22 cellular contexts compared by ENCODE assay signal in the genomic region with DNA sequence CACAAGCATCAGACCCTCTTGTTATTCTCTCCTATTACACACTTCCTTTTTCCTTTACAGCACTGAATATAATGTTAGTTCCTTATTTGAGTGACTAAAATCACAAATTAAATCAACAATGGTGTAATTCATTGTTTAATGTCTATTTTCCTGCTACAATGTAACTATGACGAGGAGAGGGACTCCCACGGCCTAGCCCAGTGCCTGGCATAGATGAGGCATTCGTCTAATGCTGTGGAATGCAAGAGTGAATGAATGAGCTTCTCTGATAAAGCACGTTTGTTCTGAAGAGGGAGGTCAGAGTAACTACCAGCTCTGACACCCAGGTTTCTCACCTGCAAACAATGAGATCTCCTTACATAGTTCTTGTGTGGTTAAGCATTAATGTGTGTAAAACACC.
A peak's percentile ranks its signal among the peaks of the same experiment; 100 is the strongest.
DNase-seq lines count a peak whose midpoint lies in the region; ATAC-seq and TF ChIP-seq lines count a peak whose summit lies in the region.
"Had no signal": no experiment of that assay in that cellular context is flagged by ENCODE, and none has a peak within 500 bp of the region (broad histone marks: within the 10 kb centered on the region; RNA-seq: fewer than 3 reads in every experiment).

No MANE protein-coding gene starts in this region.

- H3K9me3 Mint-ChIP-seq in Calu3 (ENCODE audit: low read depth, unreplicated experiment) (no peaks in the 10 kb centered on the region), progenitor cell of endocrine pancreas (ENCODE audit: low read depth) (no peaks in the 10 kb centered on the region)
- H3K9me3 Mint-ChIP-seq: CD4-positive, CD25-positive, alpha-beta regulatory T cell had no signal

- no TSS peak for BruUV-seq in Calu3 (replicated peaks; lab: Mats Ljungman, UMichigan)

- H3K9ac ChIP-seq in Karpas-422 (ENCODE audit: low read length) = no peak overlapping the region
- H3K9ac ChIP-seq: BLaER1 had no signal

- peak overlapping the region; percentile 86 for H3K27ac Mint-ChIP-seq in Calu3 (ENCODE audit: unreplicated experiment)
- H3K27ac Mint-ChIP-seq in progenitor cell of endocrine pancreas = peak overlapping the region; percentile 53
- H3K27ac Mint-ChIP-seq: CD4-positive, CD25-positive, alpha-beta regulatory T cell had no signal

- H3K36me3 Mint-ChIP-seq in Calu3 (ENCODE audit: insufficient read depth, unreplicated experiment) (no peaks in the 10 kb centered on the region), progenitor cell of endocrine pancreas (ENCODE audit: insufficient read depth) (no peaks in the 10 kb centered on the region)
- H3K36me3 Mint-ChIP-seq: CD4-positive, CD25-positive, alpha-beta regulatory T cell had no signal

- peaks cover 16% of the 10 kb centered on the region for H3K4me1 ChIP-seq in Karpas-422 (ENCODE audit: low read length)
- H3K4me1 ChIP-seq: BLaER1, Peyer's patch had no signal

- H3K4me2 ChIP-seq in Karpas-422 (ENCODE audit: low read depth, low read length, poor library complexity, severe bottlenecking) = no peak overlapping the region
- H3K4me2 ChIP-seq: BLaER1 had no signal

- ATAC-seq in HG03520 (IDR thresholded peaks at IDR 0.05; ENCODE audit: unreplicated experiment) (no peak), GM21515 (IDR thresholded peaks at IDR 0.05; ENCODE audit: unreplicated experiment) (no peak), HG03280 (IDR thresholded peaks at IDR 0.05; ENCODE audit: unreplicated experiment) (no peak)
- ATAC-seq: GM12878 had no signal

- CTCF ChIA-PET in Calu3 (lab: Charles Lee) = interaction anchor here (1.0 kb wide), 1 partner anchor 8 kb away, joined by 3 read pairs; no protein-coding TSS in a partner anchor

- TF ChIP-seq CTCF in Calu3 (IDR thresholded peaks at IDR 0.05; ENCODE audit: unreplicated experiment) (no peak), epithelial cell of esophagus (IDR thresholded peaks at IDR 0.05; ENCODE audit: insufficient read depth, low read depth, low read length, missing control alignments) (no peak), progenitor cell of endocrine pancreas (IDR thresholded peaks at IDR 0.05; ENCODE audit: unreplicated experiment) (no peak)

- peak overlapping the region; percentile 30; the same call in 1 of the 2 replicates for H2AFZ ChIP-seq in Karpas-422 (ENCODE audit: low read length)

- no peaks in the 10 kb centered on the region for H3K27me3 ChIP-seq in Karpas-422 (ENCODE audit: low read length)
- H3K27me3 ChIP-seq: BLaER1, Peyer's patch had no signal

- H3K79me2 ChIP-seq in Karpas-422 (ENCODE audit: low read length) = no peaks in the 10 kb centered on the region

- no peak overlapping the region for H3K27ac ChIP-seq in Karpas-422 (ENCODE audit: low read length)
- H3K27ac ChIP-seq: BLaER1, Peyer's patch had no signal

- H3K4me3 Mint-ChIP-seq in Calu3 (ENCODE audit: low read depth, unreplicated experiment) = peak overlapping the region; percentile 4
- no peak overlapping the region for H3K4me3 Mint-ChIP-seq in progenitor cell of endocrine pancreas (ENCODE audit: low read depth)
- H3K4me3 Mint-ChIP-seq: CD4-positive, CD25-positive, alpha-beta regulatory T cell had no signal

- no peak overlapping the region for H3K4me3 ChIP-seq in Karpas-422 (ENCODE audit: low read length)
- no peak overlapping the region for H3K4me3 ChIP-seq in epithelial cell of esophagus (ENCODE audit: low read length)
- H3K4me3 ChIP-seq: BLaER1, GM12878, Peyer's patch had no signal

- no peaks in the 10 kb centered on the region for H3K9me3 ChIP-seq in Karpas-422 (ENCODE audit: low read length)
- H3K9me3 ChIP-seq: BLaER1, Peyer's patch had no signal

- H3K36me3 ChIP-seq in Karpas-422 (ENCODE audit: insufficient read depth, low read length) = no peaks in the 10 kb centered on the region
- H3K36me3 ChIP-seq: BLaER1, Peyer's patch had no signal

- no peaks in the 10 kb centered on the region for H3K9me2 ChIP-seq in Karpas-422 (replicated peaks; ENCODE audit: insufficient read depth, low read length)

- no peaks in the 10 kb centered on the region for H3K27me3 Mint-ChIP-seq in Calu3 (ENCODE audit: unreplicated experiment)
- H3K27me3 Mint-ChIP-seq in progenitor cell of endocrine pancreas = no peaks in the 10 kb centered on the region
- H3K27me3 Mint-ChIP-seq: CD4-positive, CD25-positive, alpha-beta regulatory T cell had no signal

- peaks cover 33% of the 10 kb centered on the region for H3K4me1 Mint-ChIP-seq in Calu3 (ENCODE audit: low read depth, unreplicated experiment)
- H3K4me1 Mint-ChIP-seq in progenitor cell of endocrine pancreas (ENCODE audit: low read depth) = peaks cover 4% of the 10 kb centered on the region
- H3K4me1 Mint-ChIP-seq: CD4-positive, CD25-positive, alpha-beta regulatory T cell had no signal

- intact Hi-C loops in Calu3 (cut with micrococcal nuclease; ENCODE audit: unreplicated experiment) = loop anchor here (2.0 kb wide), 1 partner anchor 96 kb away; no protein-coding TSS in a partner anchor

- no peaks in the 10 kb centered on the region for H4K20me1 ChIP-seq in Karpas-422 (ENCODE audit: insufficient read depth, low read depth, low read length)
- H4K20me1 ChIP-seq: BLaER1 had no signal

- DNase-seq in Calu3 = peak; percentile 76
- no peak for DNase-seq in Karpas-422
- peak; percentile 17 for DNase-seq in epithelial cell of esophagus (ENCODE audit: low read depth)
- DNase-seq in progenitor cell of endocrine pancreas (ENCODE audit: low spot score, unreplicated experiment) = no peak
- DNase-seq: CD4-positive, CD25-positive, alpha-beta regulatory T cell; H7; KBM-7; MM.1S; NCI-H1092; NCI-H1417 treated with DMSO at 0.1 percent for 48 hours; NCI-H1694 treated with DMSO at 0.1 percent for 48 hours; NCI-H2081; NCI-H2227 treated with DMSO at 0.1 percent for 48 hours; NCI-H526 treated with DMSO at 0.1 percent for 48 hours; OCI-M1; Peyer's patch; SHP77 treated with DMSO at 0.1 percent for 48 hours had no signal

Comparison
In these comparisons a context has a peak if more than half of its experiments do, and no peak if none do; other contexts are left out.
1. DNase-seq: peak in Calu3 (single experiment) and epithelial cell of esophagus (single experiment); none in Karpas-422 (single experiment) and progenitor cell of endocrine pancreas (single experiment).